ENCODE assay signal across 8 cellular contexts in genomic region chr19:54439174-54439851, GRCh38. TPM values are rescaled to one million over a fixed set of nuclear protein-coding genes. Genes with fewer than 3 reads are reported as not detected.
DNase-seq lines count a peak whose midpoint lies in the region; ATAC-seq and TF ChIP-seq lines count a peak whose summit lies in the region.

No MANE protein-coding gene starts in this region.

- no peak overlapping the region for H3K27ac ChIP-seq in OCI-LY7 (ENCODE audit: low read depth, low read length, poor library complexity, severe bottlenecking)
- H3K27ac ChIP-seq in CD8-positive, alpha-beta memory T cell (ENCODE audit: low read depth, low read length) = no peak overlapping the region

- H3K36me3 ChIP-seq in OCI-LY7 (ENCODE audit: insufficient read depth, low read length) = peaks cover 21% of the 10 kb centered on the region
- H3K36me3 ChIP-seq in CD8-positive, alpha-beta memory T cell (ENCODE audit: insufficient read depth, low read length) = no peaks in the 10 kb centered on the region

- H4K20me1 ChIP-seq in OCI-LY7 (ENCODE audit: insufficient read depth, low read length) = no peaks in the 10 kb centered on the region

- H3K9me3 ChIP-seq in OCI-LY7 (ENCODE audit: low read length) = no peaks in the 10 kb centered on the region
- no peaks in the 10 kb centered on the region for H3K9me3 ChIP-seq in CD8-positive, alpha-beta memory T cell (ENCODE audit: low read length)

- intact Hi-C loops in OCI-LY7 (cut with micrococcal nuclease; ENCODE audit: unreplicated experiment) = no loop called here

- no peaks in the 10 kb centered on the region for H3K27me3 ChIP-seq in CD8-positive, alpha-beta memory T cell (ENCODE audit: insufficient read depth, low read length, poor library complexity, severe bottlenecking)

- H3K4me3 ChIP-seq in OCI-LY7 (ENCODE audit: low read depth, low read length, poor library complexity, severe bottlenecking) = no peak overlapping the region
- H3K4me3 ChIP-seq in CD8-positive, alpha-beta memory T cell (ENCODE audit: low read length) = no peak overlapping the region

- no peak overlapping the region for H2AFZ ChIP-seq in OCI-LY7 (ENCODE audit: low read length)

- peak; percentile 77 for TF ChIP-seq CTCF in OCI-LY7 (conservative IDR thresholded peaks at IDR 0.05; ENCODE audit: low read length)

- H3K27ac Mint-ChIP-seq in CD8-positive, alpha-beta memory T cell = no peak overlapping the region

- no peak for ATAC-seq in GM19035 (IDR thresholded peaks at IDR 0.05; ENCODE audit: unreplicated experiment)

- no peaks in the 10 kb centered on the region for H3K27me3 Mint-ChIP-seq in CD8-positive, alpha-beta memory T cell

- BruUV-seq in OCI-LY7 (replicated peaks; lab: Mats Ljungman, UMichigan) = no TSS peak

- H3K4me2 ChIP-seq in OCI-LY7 (ENCODE audit: low read length) = no peak overlapping the region

- no peaks in the 10 kb centered on the region for H3K9me2 ChIP-seq in OCI-LY7 (ENCODE audit: insufficient read depth, low read length)

- no peaks in the 10 kb centered on the region for H3K79me2 ChIP-seq in OCI-LY7 (ENCODE audit: insufficient read depth, low read depth, low read length)

- H3K36me3 Mint-ChIP-seq in CD8-positive, alpha-beta memory T cell = peaks cover 0 to 32% (median 6%) of the 10 kb centered on the region in 3 donors

- CTCF ChIA-PET in OCI-LY7 (lab: Charles Lee; ENCODE audit: unreplicated experiment) = no interaction called here
- CTCF ChIA-PET in CD8-positive, alpha-beta memory T cell (lab: Charles Lee) = interaction anchor here (1.0 kb wide), 3 partner anchors 10 to 49 kb away, joined by 3 read pairs; partner anchors contain the start of gene LENG8

- no peak overlapping the region for H3K4me3 Mint-ChIP-seq in CD8-positive, alpha-beta memory T cell

- peak; percentile 15 for DNase-seq in NCI-H510A treated with DMSO at 0.1 percent for 48 hours (lab: John Stamatoyannopoulos, UW)
- DNase-seq in NCI-H510A (lab: John Stamatoyannopoulos, UW) = no peak
- peak; percentile 60 for DNase-seq in OCI-LY7 (ENCODE audit: low spot score)
- peak; percentile 44 for DNase-seq in cerebellum (ENCODE audit: low spot score)
- peak; percentile 68 for DNase-seq in middle frontal gyrus (ENCODE audit: extremely low spot score, low spot score)
- DNase-seq in CD8-positive, alpha-beta memory T cell = no peak
- DNase-seq in NCI-H774 (lab: John Stamatoyannopoulos, UW) = no peak

- peaks cover 7% of the 10 kb centered on the region for H3K4me1 ChIP-seq in OCI-LY7 (ENCODE audit: insufficient read depth, low read length, poor library complexity, severe bottlenecking)
- no peaks in the 10 kb centered on the region for H3K4me1 ChIP-seq in CD8-positive, alpha-beta memory T cell (ENCODE audit: insufficient read depth, low read length)

- no peaks in the 10 kb centered on the region for H3K9me3 Mint-ChIP-seq in CD8-positive, alpha-beta memory T cell

- POLR2A ChIA-PET in OCI-LY7 (lab: Charles Lee) = interaction anchor here (0.6 kb wide), 1 partner anchor 14 kb away, joined by 3 read pairs; no protein-coding TSS in a partner anchor
- POLR2A ChIA-PET in CD8-positive, alpha-beta memory T cell (lab: Charles Lee) = interaction anchor here (1.5 kb wide), 1 partner anchor 9 kb away, joined by 3 read pairs; the partner anchor contains the start of gene LENG8

- H3K4me1 Mint-ChIP-seq in CD8-positive, alpha-beta memory T cell = peaks cover 8 to 30% (median 24%) of the 10 kb centered on the region in 3 donors

RNA-seq across cellular contexts. Expression of gene LENG8, which starts 9.7 kb away (rescaled TPM):
- 55.7 and 63.2 TPM in 2 replicates for total RNA-seq in OCI-LY7 (2014; rRNA removed; shearing (Covaris generic))
- total RNA-seq in OCI-LY7 (2022) (137 and 170 TPM in 2 replicates), cerebellum (49.7 TPM)
- 100 to 1,000 TPM; 132 to 144 TPM for total RNA-seq in CD8-positive, alpha-beta memory T cell
- 8.0 TPM for polyA plus RNA-seq in CD8-positive, alpha-beta memory T cell

RNA-seq across cellular contexts. Expression of gene TTYH1, which starts 24.0 kb away (rescaled TPM):
- not detected in 2 replicates for total RNA-seq in OCI-LY7 (2014; rRNA removed; shearing (Covaris generic))
- 0.53 TPM in 1 of 2 replicates, not detected in the other for total RNA-seq in OCI-LY7 (2022)
- total RNA-seq in cerebellum = 119 TPM
- under 1 TPM in 1 of 2 experiments, not detected in 1; 0.66 TPM for total RNA-seq in CD8-positive, alpha-beta memory T cell
- not detected for polyA plus RNA-seq in CD8-positive, alpha-beta memory T cell

RNA-seq across cellular contexts. Expression of gene LENG9, which starts 24.3 kb away (rescaled TPM):
- 4.1 and 6.0 TPM in 2 replicates for total RNA-seq in OCI-LY7 (2014; rRNA removed; shearing (Covaris generic))
- total RNA-seq in OCI-LY7 (2022) (1.8 and 3.6 TPM in 2 replicates), cerebellum (1.3 TPM)
- 1 to 10 TPM; 3.8 to 4.4 TPM for total RNA-seq in CD8-positive, alpha-beta memory T cell
- 0.23 TPM for polyA plus RNA-seq in CD8-positive, alpha-beta memory T cell

RNA-seq across cellular contexts. Expression of gene CDC42EP5, which starts 33.8 kb away (rescaled TPM):
- not detected in 2 replicates for total RNA-seq in OCI-LY7 (2014; rRNA removed; shearing (Covaris generic))
- not detected in 2 replicates for total RNA-seq in OCI-LY7 (2022)
- 3.9 TPM for total RNA-seq in cerebellum
- total RNA-seq in CD8-positive, alpha-beta memory T cell = 1 to 10 TPM in 1 of 2 experiments, under 1 TPM in 1; 0.44 to 1.1 TPM
- polyA plus RNA-seq in CD8-positive, alpha-beta memory T cell = not detected

Comparison
In these comparisons a context has a peak if more than half of its experiments do, and no peak if none do; other contexts are left out.
1. DNase-seq: peak in NCI-H510A treated with DMSO at 0.1 percent for 48 hours (single experiment), OCI-LY7 (single experiment), cerebellum (single experiment) and middle frontal gyrus (single experiment); none in NCI-H510A (single experiment), CD8-positive, alpha-beta memory T cell (0 of 5) and NCI-H774 (single experiment).
2. RNA of gene TTYH1, which starts 24.0 kb away (total RNA-seq): 119 TPM in cerebellum (single experiment); 0.66 TPM in CD8-positive, alpha-beta memory T cell and 0.53 TPM in OCI-LY7; every median in the first group is over 10 times any median in the second.